Comparison of ENCODE assay signal across 11 cellular contexts in the genomic region with DNA sequence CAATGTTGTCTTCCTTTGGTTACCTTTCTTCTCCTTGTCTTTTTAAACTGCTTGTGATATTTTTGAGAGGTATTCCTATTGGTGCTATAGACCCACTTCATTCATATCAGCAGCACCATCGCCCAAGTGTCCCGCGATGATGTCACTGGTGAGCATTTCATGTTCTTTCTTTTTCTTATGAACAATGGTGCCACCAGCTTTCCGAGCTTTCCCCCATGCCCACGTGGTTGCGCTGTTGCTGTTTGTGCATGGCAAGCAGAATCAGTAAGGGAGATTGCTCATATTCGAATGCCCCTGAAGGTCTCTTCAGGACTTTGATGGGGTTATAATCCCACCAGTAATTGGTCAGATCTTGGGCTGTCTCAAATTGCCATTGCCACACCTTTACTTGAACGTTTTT.
A peak's percentile ranks its signal among the peaks of the same experiment; 100 is the strongest.
DNase-seq lines count a peak whose midpoint lies in the region; ATAC-seq, FAIRE-seq and TF ChIP-seq lines count a peak whose summit lies in the region.
"Had no signal": no experiment of that assay in that cellular context is flagged by ENCODE, and none has a peak within 500 bp of the region (broad histone marks: within the 10 kb centered on the region; RNA-seq: fewer than 3 reads in every experiment).

No MANE protein-coding gene starts in this region.

- no peak for TF ChIP-seq POLR2A in endothelial cell of umbilical vein (IDR thresholded peaks at IDR 0.05; ENCODE audit: low read depth, low read length)

- H3K79me2 ChIP-seq in endothelial cell of umbilical vein (ENCODE audit: control insufficient read depth, insufficient read depth, low read length), result no peaks in the 10 kb centered on the region

- H3K27me3 Mint-ChIP-seq in T-helper 2 cell treated with Interferon-gamma antibody and Interleukin-4, amounts not matched to agents 5 μg/mL and 100 μg/mL, for 36 hours (ENCODE audit: low read depth), result no peaks in the 10 kb centered on the region
- no peaks in the 10 kb centered on the region for H3K27me3 Mint-ChIP-seq in Calu3 (ENCODE audit: unreplicated experiment)

- dilution Hi-C loops in endothelial cell of umbilical vein (cut with MboI; ENCODE audit: extremely low pct_ligation_motif_present, low sequenced_read_pairs), result no loop called here

- H3K36me3 Mint-ChIP-seq in T-helper 2 cell treated with Interferon-gamma antibody and Interleukin-4, amounts not matched to agents 5 μg/mL and 100 μg/mL, for 36 hours (ENCODE audit: low read depth), result no peaks in the 10 kb centered on the region
- no peaks in the 10 kb centered on the region for H3K36me3 Mint-ChIP-seq in Calu3 (ENCODE audit: insufficient read depth, unreplicated experiment)

- no peaks in the 10 kb centered on the region for H3K9me3 Mint-ChIP-seq in T-helper 2 cell treated with Interferon-gamma antibody and Interleukin-4, amounts not matched to agents 5 μg/mL and 100 μg/mL, for 36 hours
- no peaks in the 10 kb centered on the region for H3K9me3 Mint-ChIP-seq in Calu3 (ENCODE audit: low read depth, unreplicated experiment)

- TF ChIP-seq CTCF in endothelial cell of umbilical vein (IDR thresholded peaks at IDR 0.05; ENCODE audit: extremely low read depth in 1 of 2, insufficient read depth in 1 of 2, low read depth in 1 of 2, low read length in 2 of 2), result peak; percentile 11 to 18
- no peak for TF ChIP-seq CTCF in Calu3 (IDR thresholded peaks at IDR 0.05; ENCODE audit: unreplicated experiment)

- no peak overlapping the region for H3K9ac ChIP-seq in endothelial cell of umbilical vein (replicated peaks; ENCODE audit: extremely low read depth, insufficient read depth, low read length)

- no peak overlapping the region for H3K27ac Mint-ChIP-seq in T-helper 2 cell treated with Interferon-gamma antibody and Interleukin-4, amounts not matched to agents 5 μg/mL and 100 μg/mL, for 36 hours
- no peak overlapping the region for H3K27ac Mint-ChIP-seq in Calu3 (ENCODE audit: unreplicated experiment)

- H3K4me3 ChIP-seq in endothelial cell of umbilical vein (replicated peaks in 1 of 3; ENCODE audit: insufficient read depth in 1 of 3, low read depth in 1 of 3, low read length in 3 of 3), result no peak overlapping the region

- no peak for ATAC-seq in GM18502 (IDR thresholded peaks at IDR 0.05; ENCODE audit: poor library complexity, unreplicated experiment)

- POLR2A ChIA-PET in endothelial cell of umbilical vein (lab: Charles Lee), result no interaction called here

- no TSS peak for BruUV-seq in endothelial cell of umbilical vein (replicated peaks; lab: Mats Ljungman, UMichigan)
- BruUV-seq in Calu3 (replicated peaks; lab: Mats Ljungman, UMichigan), result no TSS peak

- no peaks in the 10 kb centered on the region for H3K27me3 ChIP-seq in endothelial cell of umbilical vein (ENCODE audit: control insufficient read depth in 2 of 2, insufficient read depth in 2 of 2, low read length in 2 of 2)
- H3K27me3 ChIP-seq: BE2C had no signal

- no peaks in the 10 kb centered on the region for H4K20me1 ChIP-seq in endothelial cell of umbilical vein (replicated peaks; ENCODE audit: control insufficient read depth, extremely low read depth, insufficient read depth, low read length)

- H2AFZ ChIP-seq in endothelial cell of umbilical vein (ENCODE audit: low read depth, low read length), result no peak overlapping the region

- no peak for FAIRE-seq in endothelial cell of umbilical vein (lab: Jason Lieb, UNC)

- DNase-seq in activated CD8-positive, alpha-beta memory T cell treated with anti-CD3 and anti-CD28 coated beads, Interleukin-2, amount 50 U/mL, for 48 hours, result peak; percentile 54
- DNase-seq in activated CD8-positive, alpha-beta memory T cell treated with anti-CD3 and anti-CD28 coated beads, Interleukin-2, amount 50 U/mL, for 4 hours, result no peak
- DNase-seq in T-helper 2 cell treated with Interferon-gamma antibody and Interleukin-4, amounts not matched to agents 5 μg/mL and 100 μg/mL, for 36 hours (ENCODE audit: low spot score), result peak; percentile 17
- DNase-seq in endothelial cell of umbilical vein (ENCODE audit: low read depth, low spot score), result peak; percentile 21
- DNase-seq in stimulated activated CD8-positive, alpha-beta memory T cell treated with anti-CD3 and anti-CD28 coated beads, Interleukin-12 subunit alpha, Interleukin-12 subunit beta, amount 100 ng/mL, for 1 hour (ENCODE audit: low read depth), result peak; percentile 5
- no peak for DNase-seq in NCI-H446 (lab: John Stamatoyannopoulos, UW)
- DNase-seq in Calu3, result no peak
- DNase-seq: BE2C; effector CD4-positive, alpha-beta T cell; NCI-H524 had no signal

- no peak overlapping the region for H3K4me3 Mint-ChIP-seq in T-helper 2 cell treated with Interferon-gamma antibody and Interleukin-4, amounts not matched to agents 5 μg/mL and 100 μg/mL, for 36 hours
- H3K4me3 Mint-ChIP-seq in Calu3 (ENCODE audit: low read depth, unreplicated experiment), result no peak overlapping the region

- H3K9me3 ChIP-seq in endothelial cell of umbilical vein (replicated peaks; ENCODE audit: control insufficient read depth, insufficient read depth, low read length), result no peaks in the 10 kb centered on the region
- H3K9me3 ChIP-seq: BE2C had no signal

- no peak overlapping the region for H3K27ac ChIP-seq in endothelial cell of umbilical vein (ENCODE audit: insufficient read depth, low read depth, low read length)

- H3K9me1 ChIP-seq in endothelial cell of umbilical vein (replicated peaks; ENCODE audit: control insufficient read depth, extremely low read depth, insufficient read depth, low read length), result no peaks in the 10 kb centered on the region

- intact Hi-C loops in endothelial cell of umbilical vein (cut with micrococcal nuclease), result loop anchor here (1.0 kb wide), 1 partner anchor 142 kb away; no protein-coding TSS in a partner anchor
- intact Hi-C loops in Calu3 (cut with micrococcal nuclease; ENCODE audit: unreplicated experiment), result no loop called here

- H3K4me2 ChIP-seq in endothelial cell of umbilical vein (ENCODE audit: insufficient read depth, low read length), result no peak overlapping the region

- H3K36me3 ChIP-seq in endothelial cell of umbilical vein (ENCODE audit: control insufficient read depth in 2 of 2, extremely low read depth in 1 of 2, insufficient read depth in 2 of 2, low read length in 2 of 2), result no peaks in the 10 kb centered on the region
- H3K36me3 ChIP-seq: BE2C had no signal

- no peaks in the 10 kb centered on the region for H3K4me1 ChIP-seq in endothelial cell of umbilical vein (ENCODE audit: control insufficient read depth, extremely low read depth, insufficient read depth, low read length)
- H3K4me1 ChIP-seq: BE2C had no signal

- CTCF ChIA-PET in endothelial cell of umbilical vein (lab: Charles Lee), result interaction anchor here (0.8 to 4.0 kb wide), 10 partner anchors 9 to 329 kb away, joined by 3 to 88 read pairs (median 4); no protein-coding TSS in a partner anchor
- CTCF ChIA-PET in Calu3 (lab: Charles Lee), result no interaction called here

- peaks cover 3% of the 10 kb centered on the region for H3K4me1 Mint-ChIP-seq in T-helper 2 cell treated with Interferon-gamma antibody and Interleukin-4, amounts not matched to agents 5 μg/mL and 100 μg/mL, for 36 hours (ENCODE audit: low read depth)
- no peaks in the 10 kb centered on the region for H3K4me1 Mint-ChIP-seq in Calu3 (ENCODE audit: low read depth, unreplicated experiment)

TF ChIP-seq in endothelial cell of umbilical vein, 7 proteins besides CTCF, POLR2A, EP300 and RAD21:
- TF ChIP-seq FOS (IDR thresholded peaks at IDR 0.05; ENCODE audit: borderline replicate concordance, insufficient read depth, low read length) (no peak), POLR2AphosphoS5 (IDR thresholded peaks at IDR 0.05; ENCODE audit: insufficient read depth, low read depth, low read length) (no peak)

Comparison
In these comparisons a context has a peak if more than half of its experiments do, and no peak if none do; other contexts are left out.
1. DNase-seq: peak in activated CD8-positive, alpha-beta memory T cell treated with anti-CD3 and anti-CD28 coated beads, Interleukin-2, amount 50 U/mL, for 48 hours (single experiment), T-helper 2 cell treated with Interferon-gamma antibody and Interleukin-4, amounts not matched to agents 5 μg/mL and 100 μg/mL, for 36 hours (single experiment), endothelial cell of umbilical vein (single experiment) and stimulated activated CD8-positive, alpha-beta memory T cell treated with anti-CD3 and anti-CD28 coated beads, Interleukin-12 subunit alpha, Interleukin-12 subunit beta, amount 100 ng/mL, for 1 hour (single experiment); none in activated CD8-positive, alpha-beta memory T cell treated with anti-CD3 and anti-CD28 coated beads, Interleukin-2, amount 50 U/mL, for 4 hours (single experiment), NCI-H446 (0 of 2) and Calu3 (single experiment).